9 cellular contexts compared by ENCODE assay signal in the genomic region with DNA sequence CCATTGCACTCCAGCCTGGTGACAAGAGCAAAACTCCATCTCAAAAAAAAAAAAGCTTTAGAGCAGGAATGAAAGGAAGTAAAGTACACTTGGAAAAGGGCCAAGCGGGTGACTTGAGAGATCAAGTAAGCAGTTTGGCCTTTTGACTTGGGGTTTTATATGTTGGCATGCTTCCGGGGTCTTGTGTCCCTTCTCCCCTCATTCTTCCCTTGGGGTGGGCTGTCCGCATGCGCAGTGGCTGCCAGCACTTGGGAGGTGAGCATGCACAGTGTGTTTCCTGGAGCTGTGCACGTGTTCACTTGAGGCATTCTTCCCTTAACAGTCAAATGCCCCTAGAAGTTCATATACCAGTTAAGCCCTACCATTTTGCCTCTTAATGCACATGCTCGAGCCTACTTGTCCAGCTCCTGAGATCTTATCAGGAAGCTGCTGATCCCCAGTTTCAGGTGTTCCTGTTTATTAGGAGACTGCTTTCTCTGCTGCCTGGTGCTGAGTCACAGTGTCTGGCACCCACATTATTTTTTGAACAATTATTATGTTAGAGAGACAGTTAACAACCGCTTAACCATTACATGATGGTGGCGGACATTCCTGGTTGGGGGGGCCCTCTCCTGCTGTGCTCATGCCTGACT. TPM values are rescaled to one million over a fixed set of nuclear protein-coding genes. Genes with fewer than 3 reads are reported as not detected.
DNase-seq lines count a peak whose midpoint lies in the region; ATAC-seq and TF ChIP-seq lines count a peak whose summit lies in the region.
"Had no signal": no experiment of that assay in that cellular context is flagged by ENCODE, and none has a peak within 500 bp of the region (broad histone marks: within the 10 kb centered on the region; RNA-seq: fewer than 3 reads in every experiment).

No MANE protein-coding gene starts in this region.

- DNase-seq in Daoy (ENCODE audit: low read depth) = peak; percentile 76
- DNase-seq in NCI-H226 = peak; percentile 19
- peak; percentile 65 for DNase-seq in mammary epithelial cell
- peak; percentile 20 for DNase-seq in pons (ENCODE audit: low spot score)
- no peak for DNase-seq in left cardiac atrium
- no peak for DNase-seq in NCI-H446 treated with DMSO at 0.1 percent for 48 hours (lab: John Stamatoyannopoulos, UW)

- H3K27ac ChIP-seq in mammary epithelial cell (ENCODE audit: insufficient read depth, low read depth, low read length) = no peak overlapping the region

- in situ Hi-C loops in mammary epithelial cell (cut with MboI; ENCODE audit: low sequenced_read_pairs in 2 of 2) = no loop called here

- H3K36me3 ChIP-seq in mammary epithelial cell (ENCODE audit: insufficient read depth, low read length) = no peaks in the 10 kb centered on the region

- H3K79me2 ChIP-seq in mammary epithelial cell (ENCODE audit: insufficient read depth, low read length) = no peaks in the 10 kb centered on the region

- H3K27me3 ChIP-seq in mammary epithelial cell (ENCODE audit: insufficient read depth, low read length) = no peaks in the 10 kb centered on the region

- no TSS peak for BruUV-seq in mammary epithelial cell (replicated peaks; lab: Mats Ljungman, UMichigan)

- intact Hi-C loops in mammary epithelial cell (cut with micrococcal nuclease) (no loop called here), left cardiac atrium (cut with DNase I) (loop anchor here in 1 of 2 donors (10.0 kb wide), 1 partner anchor 123 kb away; no protein-coding TSS in a partner anchor)

- no peak overlapping the region for H3K4me3 ChIP-seq in mammary epithelial cell (replicated peaks in 1 of 3; ENCODE audit: insufficient read depth in 1 of 3, low read depth in 2 of 3, low read length in 3 of 3)
- H3K4me3 ChIP-seq: GM12878 had no signal

- no peaks in the 10 kb centered on the region for H3K9me3 ChIP-seq in mammary epithelial cell (replicated peaks; ENCODE audit: insufficient read depth, low read length)

- 70% methylated on average over 8 of the region's 8 CpGs for WGBS in mammary epithelial cell (ENCODE audit: low coverage, missing lambda C conversion rate)

- H3K4me1 ChIP-seq in mammary epithelial cell (ENCODE audit: insufficient read depth, low read length) = peaks cover 4% of the 10 kb centered on the region

- dilution Hi-C loops in mammary epithelial cell (cut with HindIII; ENCODE audit: low sequenced_read_pairs) = no loop called here

- TF ChIP-seq CTCF in mammary epithelial cell (conservative IDR thresholded peaks at IDR 0.05 in 1 of 2, IDR thresholded peaks at IDR 0.05 in 1 of 2; ENCODE audit: extremely low read depth in 1 of 2, insufficient read depth in 1 of 2, low read depth in 1 of 2, low read length in 2 of 2) = no peak

- ATAC-seq in GM18907 (IDR thresholded peaks at IDR 0.05; ENCODE audit: unreplicated experiment) (no peak), GM19035 (IDR thresholded peaks at IDR 0.05; ENCODE audit: unreplicated experiment) (no peak), left cardiac atrium (no peak)
- ATAC-seq: GM12878 had no signal

- peak overlapping the region; percentile 28 for H2AFZ ChIP-seq in mammary epithelial cell (ENCODE audit: low read depth, low read length)

- H4K20me1 ChIP-seq in mammary epithelial cell (ENCODE audit: insufficient read depth, low read length) = no peaks in the 10 kb centered on the region

- CTCF ChIA-PET in mammary epithelial cell (lab: Charles Lee; ENCODE audit: low non-redundant PET) = no interaction called here

- H3K4me2 ChIP-seq in mammary epithelial cell (ENCODE audit: insufficient read depth, low read depth, low read length) = no peak overlapping the region

- H3K9ac ChIP-seq in mammary epithelial cell (ENCODE audit: insufficient read depth, low read length) = no peak overlapping the region

RNA-seq across cellular contexts. Expression of a gene that starts 32.6 kb away (rescaled TPM):
- total RNA-seq in Daoy (2014; rRNA removed; shearing (Covaris generic)) = 54.0 and 83.5 TPM in 2 replicates
- 100 to 1,000 TPM in 1 of 2 donors, 10 to 100 TPM in 1; 84.0 to 170 TPM for total RNA-seq in mammary epithelial cell
- polyA plus RNA-seq in mammary epithelial cell = 26.5 TPM
- 206 TPM for polyA minus RNA-seq in mammary epithelial cell
- 100 to 1,000 TPM; 136 to 155 TPM for total RNA-seq in left cardiac atrium

Comparison
In these comparisons a context has a peak if more than half of its experiments do, and no peak if none do; other contexts are left out.
1. DNase-seq: peak in Daoy (single experiment), NCI-H226 (single experiment), mammary epithelial cell (single experiment) and pons (single experiment); none in left cardiac atrium (single experiment) and NCI-H446 treated with DMSO at 0.1 percent for 48 hours (single experiment).